Comparison of ENCODE assay signal across 22 cellular contexts in genomic region chr1:223665592-223666312, GRCh38. TPM values are rescaled to one million over a fixed set of nuclear protein-coding genes. Genes with fewer than 3 reads are reported as not detected.
DNase-seq lines count a peak whose midpoint lies in the region; ATAC-seq, FAIRE-seq and TF ChIP-seq lines count a peak whose summit lies in the region.
"Had no signal": no experiment of that assay in that cellular context is flagged by ENCODE, and none has a peak within 500 bp of the region (broad histone marks: within the 10 kb centered on the region; RNA-seq: fewer than 3 reads in every experiment).

Gene CAPN8, minus strand, starts transcription at chr1:223665701. Its CDS starts 55 bp downstream, at chr1:223665646.

- peak within 1 kb of the TSS; percentile 57 to 74 for H3K27ac ChIP-seq in esophagus (ENCODE audit: low read depth in 2 of 2, low read length in 1 of 2)
- no peak within 1 kb of the TSS for H3K27ac ChIP-seq in pancreas

- no peak for FAIRE-seq in pancreas (lab: Jason Lieb, UNC)
- FAIRE-seq in D721Med (lab: Jason Lieb, UNC): no peak
- FAIRE-seq: endometrium, TTC549 had no signal

- peak; percentile 77 to 90 (median 88) for ATAC-seq in pancreas
- ATAC-seq: activated T-cell treated with anti-CD3 and anti-CD28 coated beads, Interleukin-2, amount 50 U/mL, for 4 hours; GM23338 had no signal

- peaks cover 0 to 2% of the 10 kb centered on the region in 2 donors for H3K9me3 ChIP-seq in esophagus (ENCODE audit: control insufficient read depth in 2 of 2, insufficient read depth in 1 of 2, low read depth in 1 of 2, low read length in 1 of 2)
- H3K9me3 ChIP-seq in pancreas: no peaks in the 10 kb centered on the region

- intact Hi-C loops in pancreas (cut with DNase I): no loop called here

- DNase-seq in COLO668 (lab: John Stamatoyannopoulos, UW; ENCODE audit: unreplicated experiment) (peak; percentile 72), NCI-H510A (lab: John Stamatoyannopoulos, UW) (peak; percentile 28), pancreas (peak in 3 of 6 donors; percentile 22 to 70 (median 30)), NCI-H1436 (lab: John Stamatoyannopoulos, UW) (no peak), hepatic stellate cell (ENCODE audit: low spot score) (no peak), NCI-H128 (lab: John Stamatoyannopoulos, UW; ENCODE audit: unreplicated experiment) (no peak), D721Med (ENCODE audit: insufficient read length, low spot score) (no peak)
- DNase-seq: activated CD4-positive, alpha-beta T cell treated with anti-CD3 and anti-CD28 coated beads, Interleukin-2, amount 50 U/mL, for 4 hours; activated T-cell treated with anti-CD3 and anti-CD28 coated beads, Interleukin-2, amount 50 U/mL, for 4 hours; caudate nucleus; DMS 273 treated with DMSO at 0.1 percent for 48 hours; MV-4-11; naive B cell; NCI-H2171 treated with DMSO at 0.1 percent for 48 hours had no signal

- no peaks in the 10 kb centered on the region for H3K27me3 ChIP-seq in esophagus (ENCODE audit: control insufficient read depth in 1 of 2, insufficient read depth in 2 of 2, low read length in 2 of 2)
- no peaks in the 10 kb centered on the region for H3K27me3 ChIP-seq in pancreas

- TF ChIP-seq CTCF in pancreas (IDR thresholded peaks at IDR 0.05) (no peak), D721Med (IDR thresholded peaks at IDR 0.05; ENCODE audit: insufficient read depth, missing control alignments) (no peak)

- 42 to 53% methylated on average over 6 of the region's 6 CpGs for WGBS in esophagus, 2 donors
- WGBS in pancreas, 2 donors: 64 to 65% methylated on average over 6 of the region's 6 CpGs

- no peaks in the 10 kb centered on the region for H3K36me3 ChIP-seq in esophagus (ENCODE audit: control insufficient read depth in 2 of 2, insufficient read depth in 2 of 2, low read length in 1 of 2)
- no peaks in the 10 kb centered on the region for H3K36me3 ChIP-seq in pancreas

- H3K4me3 ChIP-seq in esophagus (ENCODE audit: low read depth in 1 of 2, low read length in 2 of 2) (no peak within 1 kb of the TSS), pancreas (no peak within 1 kb of the TSS)
- H3K4me3 ChIP-seq: GM23338 had no signal

- H3K4me1 ChIP-seq in esophagus (ENCODE audit: control insufficient read depth in 2 of 2, insufficient read depth in 2 of 2, low read length in 1 of 2): peaks cover 0 to 8% of the 10 kb centered on the region in 2 donors
- H3K4me1 ChIP-seq in pancreas: no peaks in the 10 kb centered on the region

RNA-seq across cellular contexts. Expression of gene CAPN8, which starts in this region (rescaled TPM):
- polyA plus RNA-seq in esophagus: 1 to 10 TPM in 1 of 2 donors, under 1 TPM in 1; 0.56 to 1.5 TPM
- total RNA-seq in pancreas: 10 to 100 TPM in 1 of 6 donors, 1 to 10 TPM in 4, under 1 TPM in 1; 0.67 to 12.5 (median 1.4) TPM
- polyA plus RNA-seq in pancreas: 1 to 10 TPM; 2.2 to 3.6 TPM
- total RNA-seq: activated T-cell treated with anti-CD3 and anti-CD28 coated beads, Interleukin-2, amount 50 U/mL, for 4 hours; glomerular endothelial cell; GM23338; kidney epithelial cell; SK-MEL-5; subcutaneous adipose tissue had no signal
- polyA plus RNA-seq: GM23338 had no signal

Comparison
In these comparisons a context has a peak if more than half of its experiments do, and no peak if none do; other contexts are left out.
1. DNase-seq: peak in COLO668 (single experiment) and NCI-H510A (single experiment); none in NCI-H1436 (single experiment), hepatic stellate cell (single experiment), NCI-H128 (single experiment) and D721Med (single experiment).
2. H3K27ac ChIP-seq: peak in esophagus (2 of 2); none in pancreas (0 of 4).